In genomic region chr1:155011004-155011416, GRCh38 we compare ENCODE assay signal across 10 cellular contexts.
DNase-seq lines count a peak whose midpoint lies in the region; ATAC-seq and TF ChIP-seq lines count a peak whose summit lies in the region.
"Had no signal": no experiment of that assay in that cellular context is flagged by ENCODE, and none has a peak within 500 bp of the region (broad histone marks: within the 10 kb centered on the region; RNA-seq: fewer than 3 reads in every experiment).

No MANE protein-coding gene starts in this region.

- ATAC-seq in RWPE2 (ENCODE audit: low read depth) (no peak), HG02938 (IDR thresholded peaks at IDR 0.05; ENCODE audit: unreplicated experiment) (no peak), GM21619 (IDR thresholded peaks at IDR 0.05; ENCODE audit: unreplicated experiment) (no peak)

- H3K4me3 Mint-ChIP-seq in T-helper 2 cell treated with Interferon-gamma antibody and Interleukin-4, amounts not matched to agents 5 μg/mL and 100 μg/mL, for 36 hours, result peak overlapping the region; percentile 98

- H3K4me3 ChIP-seq in RWPE2 (ENCODE audit: severe bottlenecking) (no peak overlapping the region), skin epidermis (peak overlapping the region in 5 of 7 experiments; percentile 37 to 57 (median 41))
- H3K4me3 ChIP-seq: cardiac muscle cell had no signal

- no peak for DNase-seq in T-helper 2 cell treated with Interferon-gamma antibody and Interleukin-4, amounts not matched to agents 5 μg/mL and 100 μg/mL, for 36 hours (ENCODE audit: low spot score)
- no peak for DNase-seq in T-helper 2 cell
- no peak for DNase-seq in RWPE2 (ENCODE audit: low spot score)
- no peak for DNase-seq in epithelial cell of prostate (ENCODE audit: low read depth, low spot score)
- no peak for DNase-seq in MV-4-11 (lab: John Stamatoyannopoulos, UW)
- DNase-seq: NCI-H345 had no signal

- H3K4me1 Mint-ChIP-seq in T-helper 2 cell treated with Interferon-gamma antibody and Interleukin-4, amounts not matched to agents 5 μg/mL and 100 μg/mL, for 36 hours (ENCODE audit: low read depth), result peaks cover 58% of the 10 kb centered on the region

- H3K36me3 Mint-ChIP-seq in T-helper 2 cell treated with Interferon-gamma antibody and Interleukin-4, amounts not matched to agents 5 μg/mL and 100 μg/mL, for 36 hours (ENCODE audit: low read depth), result peaks cover 52% of the 10 kb centered on the region

- peak overlapping the region; percentile 92 for H3K27ac ChIP-seq in RWPE2 (ENCODE audit: poor library complexity, severe bottlenecking)
- H3K27ac ChIP-seq in epithelial cell of prostate, result peak overlapping the region; percentile 46
- peak overlapping the region in 20 of 21 experiments; percentile 79 to 99 (median 96) for H3K27ac ChIP-seq in skin epidermis
- H3K27ac ChIP-seq: cardiac muscle cell had no signal

- H3K9me3 Mint-ChIP-seq in T-helper 2 cell treated with Interferon-gamma antibody and Interleukin-4, amounts not matched to agents 5 μg/mL and 100 μg/mL, for 36 hours, result no peaks in the 10 kb centered on the region

- peak overlapping the region; percentile 91 for H3K27ac Mint-ChIP-seq in T-helper 2 cell treated with Interferon-gamma antibody and Interleukin-4, amounts not matched to agents 5 μg/mL and 100 μg/mL, for 36 hours

- H3K27me3 Mint-ChIP-seq in T-helper 2 cell treated with Interferon-gamma antibody and Interleukin-4, amounts not matched to agents 5 μg/mL and 100 μg/mL, for 36 hours (ENCODE audit: low read depth), result no peaks in the 10 kb centered on the region

- H3K36me3 ChIP-seq in RWPE2 (ENCODE audit: low read depth), result peaks cover 48% of the 10 kb centered on the region
- H3K36me3 ChIP-seq: cardiac muscle cell had no signal

- H3K9me3 ChIP-seq in RWPE2 (ENCODE audit: severe bottlenecking), result no peaks in the 10 kb centered on the region

- no peaks in the 10 kb centered on the region for H3K27me3 ChIP-seq in RWPE2 (ENCODE audit: insufficient read depth, poor library complexity, severe bottlenecking)
- H3K27me3 ChIP-seq: cardiac muscle cell had no signal

- peaks cover 43% of the 10 kb centered on the region for H3K4me1 ChIP-seq in RWPE2 (ENCODE audit: insufficient read depth, poor library complexity, severe bottlenecking)

- no peak for TF ChIP-seq CTCF in RWPE2 (IDR thresholded peaks at IDR 0.05; ENCODE audit: poor library complexity, severe bottlenecking)

Comparison
In these comparisons a context has a peak if more than half of its experiments do, and no peak if none do; other contexts are left out.
1. H3K27ac ChIP-seq: peak in every context shown above with its lines; median percentile 96 in skin epidermis; 92 in RWPE2; 46 in epithelial cell of prostate.